In the genomic region with DNA sequence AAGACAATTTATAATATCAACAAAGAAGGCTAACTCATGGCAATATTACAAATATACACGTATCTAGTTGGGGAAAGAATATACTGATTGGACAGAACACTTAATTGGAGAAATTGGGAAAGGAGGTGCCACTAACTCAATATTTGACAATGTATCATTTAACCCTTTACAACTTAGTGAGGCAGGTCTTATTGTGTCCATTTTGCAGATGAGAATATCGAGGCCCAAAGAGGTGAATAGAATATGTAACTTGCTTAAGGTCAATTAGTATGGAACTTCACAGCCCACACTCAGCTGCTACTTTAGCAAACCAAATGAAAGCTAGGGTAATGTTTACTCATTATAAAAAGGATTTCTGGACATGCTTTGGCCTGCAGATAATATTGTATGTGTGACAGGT, we compare ENCODE assay signal across 33 cellular contexts.
"Had no signal": no experiment of that assay in that cellular context is flagged by ENCODE, and none has a peak within 500 bp of the region (broad histone marks: within the 10 kb centered on the region; RNA-seq: fewer than 3 reads in every experiment).

No MANE protein-coding gene starts in this region.

- DNase-seq: activated B cell treated with CpG ODN at 0.5 μM for 24 hours; activated CD4-positive, alpha-beta memory T cell treated with anti-CD3 and anti-CD28 coated beads for 36 hours; activated CD4-positive, alpha-beta T cell treated with anti-CD3 and anti-CD28 coated beads for 4 hours; activated CD4-positive, alpha-beta T cell treated with anti-CD3 and anti-CD28 coated beads, Interleukin-2, amount 10 ng/mL, durations not matched to agents 24 days and 14 days; activated CD4-positive, alpha-beta T cell treated with anti-CD3 and anti-CD28 coated beads, Interleukin-2, amount 50 U/mL, for 1 hour; activated CD4-positive, alpha-beta T cell treated with anti-CD3 and anti-CD28 coated beads, Interleukin-2, amount 50 U/mL, for 4 hours; activated CD4-positive, CD25-positive, alpha-beta regulatory T cell treated with anti-CD3 and anti-CD28 coated beads, Interleukin-2, amount 50 U/mL, for 72 hours; activated CD8-positive, alpha-beta memory T cell treated with anti-CD3 and anti-CD28 coated beads, Interleukin-2, amount 50 U/mL, for 4 hours; activated CD8-positive, alpha-beta T cell treated with anti-CD3 and anti-CD28 coated beads for 36 hours; activated effector memory CD4-positive, alpha-beta T cell treated with anti-CD3 and anti-CD28 coated beads, Interleukin-2, amount 50 U/mL, for 16 hours; activated gamma-delta T cell treated with Interleukin-2 at 50 U/mL for 16 hours; activated naive CD4-positive, alpha-beta T cell; activated naive CD4-positive, alpha-beta T cell treated with anti-CD3 and anti-CD28 coated beads for 36 hours; activated naive CD4-positive, alpha-beta T cell treated with anti-CD3 and anti-CD28 coated beads, Interleukin-2, amount 50 U/mL, for 16 hours; activated naive CD8-positive, alpha-beta T cell treated with anti-CD3 and anti-CD28 coated beads for 36 hours; activated T-cell treated with anti-CD3 and anti-CD28 coated beads for 4 hours; activated T-cell treated with anti-CD3 and anti-CD28 coated beads, Interleukin-2, amount 50 U/mL, for 1 hour; activated T-cell treated with anti-CD3 and anti-CD28 coated beads, Interleukin-2, amount 50 U/mL, for 4 hours; activated T-cell treated with anti-CD3 and anti-CD28 coated beads, Interleukin-2, amount 50 U/mL, for 72 hours; adrenal gland; amniotic stem cell; aorta; central memory CD4-positive, alpha-beta T cell; T-helper 1 cell; T-helper 2 cell; T-helper 9 cell had no signal

- H3K4me3 Mint-ChIP-seq: activated B cell treated with CpG ODN at 0.5 μM for 24 hours; activated CD4-positive, alpha-beta memory T cell treated with anti-CD3 and anti-CD28 coated beads for 36 hours; activated CD4-positive, alpha-beta T cell treated with anti-CD3 and anti-CD28 coated beads, Interleukin-2, amount 10 ng/mL, durations not matched to agents 24 days and 14 days; activated CD8-positive, alpha-beta T cell treated with anti-CD3 and anti-CD28 coated beads for 36 hours; activated naive CD4-positive, alpha-beta T cell treated with anti-CD3 and anti-CD28 coated beads for 36 hours; activated naive CD8-positive, alpha-beta T cell treated with anti-CD3 and anti-CD28 coated beads for 36 hours; activated T-cell treated with anti-CD3 and anti-CD28 coated beads, Interleukin-2, amount 50 U/mL, for 4 hours; activated T-cell treated with anti-CD3 and anti-CD28 coated beads, Interleukin-2, amount 50 U/mL, for 72 hours; activated T-helper 1 cell treated with anti-CD3 and anti-CD28 coated beads, Interleukin-12 subunit alpha, Interleukin-12 subunit beta, Interleukin-2, Interleukin-4 antibody, amounts not matched to agents 30 ng/mL and 10 ng/mL and 1 ng/mL, durations not matched to agents 14 hours and 24 hours and 36 hours; activated T-helper 17 cell treated with anti-CD3 and anti-CD28 coated beads, Interleukin-2, amount 50 U/mL, for 72 hours; brain; T-helper 1 cell treated with Interleukin-12 subunit alpha and Interleukin-12 subunit beta and Interleukin-4 antibody, amounts not matched to agents 30 μg/mL and 1 μg/mL, for 36 hours; T-helper 2 cell treated with Interferon-gamma antibody and Interleukin-4, amounts not matched to agents 5 μg/mL and 100 μg/mL, for 36 hours had no signal

- H3K27ac ChIP-seq: adrenal gland, VCaP had no signal

- H3K36me3 ChIP-seq: adrenal gland had no signal

- H3K9me3 ChIP-seq: adrenal gland had no signal

- H3K27me3 ChIP-seq: adrenal gland had no signal

- ATAC-seq: activated CD8-positive, alpha-beta T cell treated with anti-CD3 and anti-CD28 coated beads for 36 hours; activated naive CD4-positive, alpha-beta T cell treated with anti-CD3 and anti-CD28 coated beads, Interleukin-2, amount 50 U/mL, for 72 hours; activated T-cell treated with anti-CD3 and anti-CD28 coated beads, Interleukin-2, amount 50 U/mL, for 4 hours; activated T-cell treated with anti-CD3 and anti-CD28 coated beads, Interleukin-2, amount 50 U/mL, for 72 hours; activated T-helper 17 cell treated with anti-CD3 and anti-CD28 coated beads, Interleukin-2, amount 50 U/mL, for 72 hours had no signal

- H3K4me3 ChIP-seq: adrenal gland had no signal

- H3K27me3 Mint-ChIP-seq: activated B cell treated with CpG ODN at 0.5 μM for 24 hours; activated CD4-positive, alpha-beta memory T cell treated with anti-CD3 and anti-CD28 coated beads for 36 hours; activated CD4-positive, alpha-beta T cell treated with anti-CD3 and anti-CD28 coated beads, Interleukin-2, amount 10 ng/mL, durations not matched to agents 24 days and 14 days; activated CD8-positive, alpha-beta T cell treated with anti-CD3 and anti-CD28 coated beads for 36 hours; activated naive CD8-positive, alpha-beta T cell treated with anti-CD3 and anti-CD28 coated beads for 36 hours; activated T-helper 17 cell treated with anti-CD3 and anti-CD28 coated beads, Interleukin-2, amount 50 U/mL, for 72 hours; brain had no signal

- H3K27ac Mint-ChIP-seq: activated B cell treated with CpG ODN at 0.5 μM for 24 hours; activated CD4-positive, alpha-beta memory T cell treated with anti-CD3 and anti-CD28 coated beads for 36 hours; activated CD4-positive, alpha-beta T cell treated with anti-CD3 and anti-CD28 coated beads, Interleukin-2, amount 10 ng/mL, durations not matched to agents 24 days and 14 days; activated CD8-positive, alpha-beta T cell treated with anti-CD3 and anti-CD28 coated beads for 36 hours; activated naive CD4-positive, alpha-beta T cell treated with anti-CD3 and anti-CD28 coated beads for 36 hours; activated naive CD4-positive, alpha-beta T cell treated with anti-CD3 and anti-CD28 coated beads, Interleukin-2, amount 50 U/mL, for 72 hours; activated naive CD8-positive, alpha-beta T cell treated with anti-CD3 and anti-CD28 coated beads for 36 hours; activated T-cell treated with anti-CD3 and anti-CD28 coated beads, Interleukin-2, amount 50 U/mL, for 72 hours; activated T-helper 1 cell treated with anti-CD3 and anti-CD28 coated beads, Interleukin-12 subunit alpha, Interleukin-12 subunit beta, Interleukin-2, Interleukin-4 antibody, amounts not matched to agents 30 ng/mL and 10 ng/mL and 1 ng/mL, durations not matched to agents 14 hours and 24 hours and 36 hours; activated T-helper 17 cell treated with anti-CD3 and anti-CD28 coated beads, Interleukin-2, amount 50 U/mL, for 72 hours; brain; T-helper 1 cell treated with Interleukin-12 subunit alpha and Interleukin-12 subunit beta and Interleukin-4 antibody, amounts not matched to agents 30 μg/mL and 1 μg/mL, for 36 hours; T-helper 2 cell treated with Interferon-gamma antibody and Interleukin-4, amounts not matched to agents 5 μg/mL and 100 μg/mL, for 36 hours had no signal

- H3K9me3 Mint-ChIP-seq: activated B cell treated with CpG ODN at 0.5 μM for 24 hours; activated CD8-positive, alpha-beta T cell treated with anti-CD3 and anti-CD28 coated beads for 36 hours; activated naive CD4-positive, alpha-beta T cell treated with anti-CD3 and anti-CD28 coated beads for 36 hours; activated naive CD4-positive, alpha-beta T cell treated with anti-CD3 and anti-CD28 coated beads, Interleukin-2, amount 50 U/mL, for 72 hours; activated naive CD8-positive, alpha-beta T cell treated with anti-CD3 and anti-CD28 coated beads for 36 hours; activated T-cell treated with anti-CD3 and anti-CD28 coated beads, Interleukin-2, amount 50 U/mL, for 4 hours; activated T-cell treated with anti-CD3 and anti-CD28 coated beads, Interleukin-2, amount 50 U/mL, for 72 hours; activated T-helper 1 cell treated with anti-CD3 and anti-CD28 coated beads, Interleukin-12 subunit alpha, Interleukin-12 subunit beta, Interleukin-2, Interleukin-4 antibody, amounts not matched to agents 30 ng/mL and 10 ng/mL and 1 ng/mL, durations not matched to agents 14 hours and 24 hours and 36 hours; activated T-helper 17 cell treated with anti-CD3 and anti-CD28 coated beads, Interleukin-2, amount 50 U/mL, for 72 hours; T-helper 1 cell treated with Interleukin-12 subunit alpha and Interleukin-12 subunit beta and Interleukin-4 antibody, amounts not matched to agents 30 μg/mL and 1 μg/mL, for 36 hours; T-helper 2 cell treated with Interferon-gamma antibody and Interleukin-4, amounts not matched to agents 5 μg/mL and 100 μg/mL, for 36 hours had no signal
